ENCODE assay signal across 16 cellular contexts in genomic region chrX:122046815-122047214, GRCh38.
DNase-seq lines count a peak whose midpoint lies in the region; ATAC-seq and TF ChIP-seq lines count a peak whose summit lies in the region.
"Had no signal": no experiment of that assay in that cellular context is flagged by ENCODE, and none has a peak within 500 bp of the region (broad histone marks: within the 10 kb centered on the region; RNA-seq: fewer than 3 reads in every experiment).

No MANE protein-coding gene starts in this region.

- no peak overlapping the region for H3K4me3 ChIP-seq in choroid plexus epithelial cell (ENCODE audit: low read depth, low read length)
- H3K4me3 ChIP-seq: K562 had no signal

- no peaks in the 10 kb centered on the region for H3K4me1 Mint-ChIP-seq in T-helper 2 cell treated with Interferon-gamma antibody and Interleukin-4, amounts not matched to agents 5 μg/mL and 100 μg/mL, for 36 hours (ENCODE audit: low read depth)

- DNase-seq in EL (peak; percentile 53), RPMI7951 (ENCODE audit: low read depth) (peak; percentile 34), choroid plexus epithelial cell (ENCODE audit: low read depth) (peak; percentile 26), mesenteric fat pad (ENCODE audit: low spot score) (peak; percentile 74), NOMO-1 treated with DMSO at 0.1 percent for 48 hours (lab: John Stamatoyannopoulos, UW; ENCODE audit: unreplicated experiment) (no peak)
- no peak for DNase-seq in T-helper 2 cell treated with Interferon-gamma antibody and Interleukin-4, amounts not matched to agents 5 μg/mL and 100 μg/mL, for 36 hours (ENCODE audit: low spot score)
- DNase-seq: ACHN; C1 segment of cervical spinal cord; Calu3; CD4-positive, alpha-beta T cell; DMS 273 treated with DMSO at 0.1 percent for 48 hours; DMS79; GDM1 had no signal

- H3K27ac Mint-ChIP-seq in T-helper 2 cell treated with Interferon-gamma antibody and Interleukin-4, amounts not matched to agents 5 μg/mL and 100 μg/mL, for 36 hours, result no peak overlapping the region
- H3K27ac Mint-ChIP-seq: CD4-positive, alpha-beta T cell had no signal

- ATAC-seq in GM18858 (IDR thresholded peaks at IDR 0.05; ENCODE audit: unreplicated experiment), result no peak
- ATAC-seq: HCT116, K562 had no signal

- no peaks in the 10 kb centered on the region for H3K9me3 Mint-ChIP-seq in T-helper 2 cell treated with Interferon-gamma antibody and Interleukin-4, amounts not matched to agents 5 μg/mL and 100 μg/mL, for 36 hours
- H3K9me3 Mint-ChIP-seq: CD4-positive, alpha-beta T cell had no signal

- TF ChIP-seq CTCF in choroid plexus epithelial cell (conservative IDR thresholded peaks at IDR 0.05; ENCODE audit: low read depth, low read length), result no peak

- no peaks in the 10 kb centered on the region for H3K36me3 Mint-ChIP-seq in T-helper 2 cell treated with Interferon-gamma antibody and Interleukin-4, amounts not matched to agents 5 μg/mL and 100 μg/mL, for 36 hours (ENCODE audit: low read depth)

- H3K4me3 Mint-ChIP-seq in T-helper 2 cell treated with Interferon-gamma antibody and Interleukin-4, amounts not matched to agents 5 μg/mL and 100 μg/mL, for 36 hours, result no peak overlapping the region
- H3K4me3 Mint-ChIP-seq: CD4-positive, alpha-beta T cell had no signal

- H3K27me3 Mint-ChIP-seq in T-helper 2 cell treated with Interferon-gamma antibody and Interleukin-4, amounts not matched to agents 5 μg/mL and 100 μg/mL, for 36 hours (ENCODE audit: low read depth), result no peaks in the 10 kb centered on the region
- H3K27me3 Mint-ChIP-seq: CD4-positive, alpha-beta T cell had no signal

Comparison
In these comparisons a context has a peak if more than half of its experiments do, and no peak if none do; other contexts are left out.
1. DNase-seq: peak in EL (single experiment), RPMI7951 (single experiment), choroid plexus epithelial cell (single experiment) and mesenteric fat pad (single experiment); none in T-helper 2 cell treated with Interferon-gamma antibody and Interleukin-4, amounts not matched to agents 5 μg/mL and 100 μg/mL, for 36 hours (single experiment) and NOMO-1 treated with DMSO at 0.1 percent for 48 hours (single experiment).